12 cellular contexts compared by ENCODE assay signal in genomic region chr10:90920986-90921643, GRCh38. TPM values are rescaled to one million over a fixed set of nuclear protein-coding genes. Genes with fewer than 3 reads are reported as not detected.
DNase-seq lines count a peak whose midpoint lies in the region; ATAC-seq, FAIRE-seq and TF ChIP-seq lines count a peak whose summit lies in the region.
"Had no signal": no experiment of that assay in that cellular context is flagged by ENCODE, and none has a peak within 500 bp of the region (broad histone marks: within the 10 kb centered on the region; RNA-seq: fewer than 3 reads in every experiment).

ANKRD1 (minus strand) TSS chr10:90921087; CDS start chr10:90921027, 60 bp downstream.

- H3K9me3 ChIP-seq in K562 (replicated peaks; ENCODE audit: control insufficient read depth, insufficient read depth, low read depth, low read length) (no peaks in the 10 kb centered on the region), iPS DF 6.9 (ENCODE audit: control insufficient read depth, insufficient read depth, low read length) (no peaks in the 10 kb centered on the region), aorta (ENCODE audit: control insufficient read depth, low read length) (no peaks in the 10 kb centered on the region)
- H3K9me3 ChIP-seq: mucosa of descending colon had no signal

- DNase-seq in SIG-M5 treated with dmso at 0.1 percent for 504 hours (lab: John Stamatoyannopoulos, UW; ENCODE audit: unreplicated experiment) (peak; percentile 16), SIG-M5 (lab: John Stamatoyannopoulos, UW) (no peak), K562 (ENCODE audit: extremely low read depth in 1 of 4, low spot score in 3 of 4) (peak in 1 of 4 experiments; percentile 1), iPS DF 6.9 (ENCODE audit: low read depth, low spot score) (peak; percentile 29), urothelium cell line (ENCODE audit: low spot score) (peak; percentile 87), GM19238 (ENCODE audit: insufficient read length, low spot score) (no peak), aorta (no peak)
- no peak for DNase-seq in activated T-cell treated with anti-CD3 and anti-CD28 coated beads, Interleukin-2, amount 50 U/mL, for 72 hours
- DNase-seq: activated naive CD4-positive, alpha-beta T cell treated with anti-CD3 and anti-CD28 coated beads, Interleukin-2, amount 10 ng/mL, durations not matched to agents 7 days and 5 days; AML-193; mucosa of descending colon had no signal

- intact Hi-C loops in K562 (cut with micrococcal nuclease) (no loop called here), aorta (cut with DNase I) (loop anchor here in 1 of 2 donors (5.0 kb wide), 1 partner anchor 346 kb away; no protein-coding TSS in a partner anchor)

- no peak for TF ChIP-seq RAD21 in K562 (CRISPR knock-in tag; conservative IDR thresholded peaks at IDR 0.05 in 1 of 2, IDR thresholded peaks at IDR 0.05 in 1 of 2)

- FAIRE-seq in K562 (lab: Jason Lieb, UNC) = no peak
- peak; percentile 95 for FAIRE-seq in urothelium cell line (lab: Jason Lieb, UNC)

- peaks cover 0 to 2% of the 10 kb centered on the region in 2 experiments; a peak in 1 of 5 replicates for H3K27me3 ChIP-seq in K562 (ENCODE audit: control insufficient read depth in 2 of 2, insufficient read depth in 2 of 2, low read length in 2 of 2)
- peaks cover 69% of the 10 kb centered on the region for H3K27me3 ChIP-seq in iPS DF 6.9 (ENCODE audit: control insufficient read depth, insufficient read depth, low read length)
- no peaks in the 10 kb centered on the region for H3K27me3 ChIP-seq in aorta (ENCODE audit: control insufficient read depth in 1 of 2, insufficient read depth in 2 of 2, low read length in 1 of 2)

- no peak within 1 kb of the TSS for H2AFZ ChIP-seq in K562 (ENCODE audit: low read depth, low read length)

- H3K4me1 Mint-ChIP-seq in activated T-cell treated with anti-CD3 and anti-CD28 coated beads, Interleukin-2, amount 50 U/mL, for 72 hours (ENCODE audit: low read depth) = no peaks in the 10 kb centered on the region
- H3K4me1 Mint-ChIP-seq: activated naive CD4-positive, alpha-beta T cell treated with anti-CD3 and anti-CD28 coated beads, Interleukin-2, amount 10 ng/mL, durations not matched to agents 7 days and 5 days had no signal

- H4K20me1 ChIP-seq in K562 (replicated peaks; ENCODE audit: control insufficient read depth, insufficient read depth, low read length) = no peaks in the 10 kb centered on the region

- BruUV-seq in K562 (replicated peaks; lab: Mats Ljungman, UMichigan) = no TSS peak

- ATAC-seq in K562 (no peak), aorta (ENCODE audit: low FRiP score) (no peak)
- ATAC-seq in activated T-cell treated with anti-CD3 and anti-CD28 coated beads, Interleukin-2, amount 50 U/mL, for 72 hours (replicated peaks in 1 of 2) = no peak
- ATAC-seq: mucosa of descending colon had no signal

- in situ Hi-C loops in K562 (cut with MboI) = loop anchor here (25.0 kb wide), 1 partner anchor 991 kb away; the partner anchor contains the start of genes BTAF1 and FGFBP3

- no peaks in the 10 kb centered on the region for H3K9me1 ChIP-seq in K562 (ENCODE audit: control insufficient read depth, insufficient read depth, low read length)

- CTCF ChIA-PET in K562 (lab: Yijun Ruan, JAX; ENCODE audit: low intra/inter-chr PET ratio) = no interaction called here

- no peak for TF ChIP-seq POLR2A in K562 (conservative IDR thresholded peaks at IDR 0.05)

- H3K9me3 Mint-ChIP-seq in activated T-cell treated with anti-CD3 and anti-CD28 coated beads, Interleukin-2, amount 50 U/mL, for 72 hours = no peaks in the 10 kb centered on the region
- H3K9me3 Mint-ChIP-seq: activated naive CD4-positive, alpha-beta T cell treated with anti-CD3 and anti-CD28 coated beads, Interleukin-2, amount 10 ng/mL, durations not matched to agents 7 days and 5 days had no signal

- no peaks in the 10 kb centered on the region for H3K36me3 ChIP-seq in K562 (ENCODE audit: control insufficient read depth, insufficient read depth, low read length)
- no peaks in the 10 kb centered on the region for H3K36me3 ChIP-seq in iPS DF 6.9 (ENCODE audit: control insufficient read depth, insufficient read depth, low read length)
- H3K36me3 ChIP-seq in aorta (ENCODE audit: control insufficient read depth in 1 of 2, insufficient read depth in 2 of 2, low read length in 1 of 2) = no peaks in the 10 kb centered on the region

- no peak for TF ChIP-seq EP300 in K562 (IDR thresholded peaks at IDR 0.05; ENCODE audit: low read length)

- no peak within 1 kb of the TSS for H3K4me3 Mint-ChIP-seq in activated T-cell treated with anti-CD3 and anti-CD28 coated beads, Interleukin-2, amount 50 U/mL, for 72 hours
- H3K4me3 Mint-ChIP-seq: activated naive CD4-positive, alpha-beta T cell treated with anti-CD3 and anti-CD28 coated beads, Interleukin-2, amount 10 ng/mL, durations not matched to agents 7 days and 5 days had no signal

- H3K36me3 Mint-ChIP-seq in activated T-cell treated with anti-CD3 and anti-CD28 coated beads, Interleukin-2, amount 50 U/mL, for 72 hours (ENCODE audit: insufficient read depth in 2 of 2) = no peaks in the 10 kb centered on the region
- H3K36me3 Mint-ChIP-seq: activated naive CD4-positive, alpha-beta T cell treated with anti-CD3 and anti-CD28 coated beads, Interleukin-2, amount 10 ng/mL, durations not matched to agents 7 days and 5 days had no signal

- no peaks in the 10 kb centered on the region for H3K79me2 ChIP-seq in K562 (ENCODE audit: control insufficient read depth, insufficient read depth, low read length)

- POLR2A ChIA-PET in K562 (lab: Yijun Ruan, JAX) = interaction anchor here (0.6 kb wide), 1 partner anchor 554 kb away, joined by 3 read pairs; no protein-coding TSS in a partner anchor

- H3K27me3 Mint-ChIP-seq in activated T-cell treated with anti-CD3 and anti-CD28 coated beads, Interleukin-2, amount 50 U/mL, for 72 hours (ENCODE audit: low read depth) = peaks cover 21% of the 10 kb centered on the region

- H3K4me3 ChIP-seq in K562 = no peak within 1 kb of the TSS
- H3K4me3 ChIP-seq in iPS DF 6.9 (ENCODE audit: low read length) = no peak within 1 kb of the TSS
- H3K4me3 ChIP-seq in aorta (ENCODE audit: low read length in 2 of 2) = no peak within 1 kb of the TSS
- H3K4me3 ChIP-seq: mucosa of descending colon had no signal

- TF ChIP-seq CTCF in K562 (IDR thresholded peaks at IDR 0.05 in 2 of 3, conservative IDR thresholded peaks at IDR 0.05 in 1 of 3; ENCODE audit: insufficient read depth in 2 of 3, low read depth in 1 of 3, low read length in 3 of 3) = no peak

- no peaks in the 10 kb centered on the region for H3K4me1 ChIP-seq in K562 (replicated peaks in 1 of 2; ENCODE audit: control insufficient read depth in 2 of 2, insufficient read depth in 2 of 2, low read length in 2 of 2)
- peaks cover 1% of the 10 kb centered on the region; the same call in 1 of the 2 replicates for H3K4me1 ChIP-seq in iPS DF 6.9 (ENCODE audit: control insufficient read depth, insufficient read depth, low read length)
- peaks cover 0 to 3% of the 10 kb centered on the region in 2 donors for H3K4me1 ChIP-seq in aorta (ENCODE audit: control insufficient read depth in 1 of 2, insufficient read depth in 2 of 2, low read length in 2 of 2)

- no peak within 1 kb of the TSS for H3K27ac ChIP-seq in K562 (ENCODE audit: extremely low read depth, low read depth, low read length)
- H3K27ac ChIP-seq in iPS DF 6.9 (ENCODE audit: low read length) = no peak within 1 kb of the TSS
- peak within 1 kb of the TSS in 1 of 2 donors; percentile 45 for H3K27ac ChIP-seq in aorta (ENCODE audit: low read depth in 1 of 2, low read length in 2 of 2)

- H3K9ac ChIP-seq in K562 (ENCODE audit: insufficient read depth in 1 of 2, low read depth in 2 of 2, low read length in 2 of 2) = no peak within 1 kb of the TSS

- WGBS in K562 (ENCODE audit: insufficient coverage, low coverage, missing lambda C conversion rate) = 2% methylated on average over 5 of the region's 5 CpGs
- no CpG with 5 or more reads among the region's 5 CpGs for WGBS in iPS DF 6.9 (ENCODE audit: insufficient coverage, insufficient read length)
- WGBS in aorta, 2 donors = 45 to 56% methylated on average over 5 of the region's 5 CpGs

- H3K4me2 ChIP-seq in K562 (ENCODE audit: insufficient read depth, low read length) = no peak within 1 kb of the TSS

- no peak within 1 kb of the TSS for H3K27ac Mint-ChIP-seq in activated T-cell treated with anti-CD3 and anti-CD28 coated beads, Interleukin-2, amount 50 U/mL, for 72 hours
- H3K27ac Mint-ChIP-seq: activated naive CD4-positive, alpha-beta T cell treated with anti-CD3 and anti-CD28 coated beads, Interleukin-2, amount 10 ng/mL, durations not matched to agents 7 days and 5 days had no signal

TF ChIP-seq in K562, 482 proteins besides CTCF, POLR2A, EP300 and RAD21 (continues in another document):
- TF ChIP-seq, protein P1, sequence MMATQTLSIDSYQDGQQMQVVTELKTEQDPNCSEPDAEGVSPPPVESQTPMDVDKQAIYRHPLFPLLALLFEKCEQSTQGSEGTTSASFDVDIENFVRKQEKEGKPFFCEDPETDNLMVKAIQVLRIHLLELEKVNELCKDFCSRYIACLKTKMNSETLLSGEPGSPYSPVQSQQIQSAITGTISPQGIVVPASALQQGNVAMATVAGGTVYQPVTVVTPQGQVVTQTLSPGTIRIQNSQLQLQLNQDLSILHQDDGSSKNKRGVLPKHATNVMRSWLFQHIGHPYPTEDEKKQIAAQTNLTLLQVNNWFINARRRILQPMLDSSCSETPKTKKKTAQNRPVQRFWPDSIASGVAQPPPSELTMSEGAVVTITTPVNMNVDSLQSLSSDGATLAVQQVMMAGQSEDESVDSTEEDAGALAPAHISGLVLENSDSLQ (IDR thresholded peaks at IDR 0.05) = peak; percentile 58
- peak in 1 of 2 experiments; percentile 94; a peak in 2 of 4 replicates for TF ChIP-seq TEAD1 (CRISPR knock-in tag; IDR thresholded peaks at IDR 0.05)

RNA-seq across cellular contexts. Expression of gene ANKRD1, which starts in this region (rescaled TPM):
- not detected in 2 replicates for total RNA-seq in K562 (2011; cell fraction: chromatin; rRNA removed; ENCODE audit: low replicate concordance)
- total RNA-seq in K562 (2011; cell fraction: nucleolus; rRNA removed) = not detected in 2 replicates
- total RNA-seq in K562 (2011; cell fraction: nucleoplasm; rRNA removed) = not detected in 2 replicates
- total RNA-seq in K562 (2014; rRNA removed) (not detected in 2 replicates), K562 (2014; rRNA removed; fragmentation: Illumina TruSeq; extraction: Trizol) (not detected in 2 replicates), K562 (2015; rRNA removed; fragmentation: Illumina TruSeq; extraction: Trizol) (not detected in 2 replicates), K562 (2021) (not detected in 2 replicates), aorta (10 to 100 TPM in 1 of 2 donors, under 1 TPM in 1; 0.30 to 62.9 TPM)
- polyA plus RNA-seq in K562 (2011; rRNA removed) (not detected in 2 replicates), K562 (2014; fragmentation: Illumina TruSeq; extraction: Trizol) (not detected in 2 replicates), K562 (2014; fragmentation: Nextera tagmentation; extraction: Ambion mirVana) (not detected), K562 (2014; rRNA removed) (not detected in 2 replicates), aorta (10 to 100 TPM in 1 of 2 donors, 1 to 10 TPM in 1; 4.1 to 38.9 TPM)
- polyA plus RNA-seq in K562 (2011; cell fraction: cytosol; rRNA removed) = 0.06 TPM in 2 replicates
- polyA plus RNA-seq in K562 (2011; cell fraction: nucleus; rRNA removed) = not detected in 2 replicates
- polyA plus RNA-seq in K562 (2012) = not detected in 2 replicates
- polyA minus RNA-seq in K562 (2011; rRNA and poly(A)+ RNA removed) = not detected in 2 replicates
- polyA minus RNA-seq in K562 (2011; cell fraction: cytosol; rRNA and poly(A)+ RNA removed) = not detected in 2 replicates
- polyA minus RNA-seq in K562 (2011; cell fraction: nucleus; rRNA and poly(A)+ RNA removed) = not detected in 2 replicates
- total RNA-seq in activated T-cell treated with anti-CD3 and anti-CD28 coated beads, Interleukin-2, amount 50 U/mL, for 72 hours = not detected
- total RNA-seq: SK-MEL-5 had no signal

Comparison
In these comparisons a context has a peak if more than half of its experiments do, and no peak if none do; other contexts are left out.
1. RNA of gene ANKRD1 (polyA plus RNA-seq): 4.1 to 38.9 TPM in aorta; 0.06 TPM in K562; every median in the first group is over 4 times any median in the second.
2. DNase-seq: peak in SIG-M5 treated with dmso at 0.1 percent for 504 hours (single experiment), iPS DF 6.9 (single experiment) and urothelium cell line (single experiment); none in SIG-M5 (single experiment), activated T-cell treated with anti-CD3 and anti-CD28 coated beads, Interleukin-2, amount 50 U/mL, for 72 hours (0 of 2), GM19238 (single experiment) and aorta (0 of 2).